Comparison of ENCODE assay signal across 8 cellular contexts in genomic region chr4:133146574-133147198, GRCh38. TPM values are rescaled to one million over a fixed set of nuclear protein-coding genes. Genes with fewer than 3 reads are reported as not detected.
A peak's percentile ranks its signal among the peaks of the same experiment; 100 is the strongest.
DNase-seq lines count a peak whose midpoint lies in the region; ATAC-seq and TF ChIP-seq lines count a peak whose summit lies in the region.

No MANE protein-coding gene starts in this region.

- no peaks in the 10 kb centered on the region for H3K36me3 Mint-ChIP-seq in GM23338 (ENCODE audit: low read depth)

- peak overlapping the region; percentile 91 for H2AFZ ChIP-seq in GM23338

- TF ChIP-seq CTCF in GM23338 (conservative IDR thresholded peaks at IDR 0.05; ENCODE audit: low read depth in 2 of 2) (peak; percentile 80 to 97), breast epithelium (IDR thresholded peaks at IDR 0.05) (peak; percentile 38 to 57 (median 53)), thyroid gland (IDR thresholded peaks at IDR 0.05) (peak; percentile 20 to 93 (median 69))

- H3K27ac Mint-ChIP-seq in GM23338, result no peak overlapping the region

- peak overlapping the region; percentile 68 for H3K4me3 Mint-ChIP-seq in GM23338

- H3K36me3 ChIP-seq in GM23338 (ENCODE audit: insufficient read depth), result no peaks in the 10 kb centered on the region
- H3K36me3 ChIP-seq in breast epithelium, result no peaks in the 10 kb centered on the region
- H3K36me3 ChIP-seq in thyroid gland, result no peaks in the 10 kb centered on the region

- no peaks in the 10 kb centered on the region; the same call in 2 of the 3 replicates for H3K9me3 Mint-ChIP-seq in GM23338

- H3K9me2 ChIP-seq in GM23338 (ENCODE audit: insufficient read depth), result no peaks in the 10 kb centered on the region

- H3K79me2 ChIP-seq in GM23338 (replicated peaks; ENCODE audit: insufficient read depth), result no peaks in the 10 kb centered on the region

- peak; percentile 14 for ATAC-seq in GM23338

- H3K4me2 ChIP-seq in GM23338, result peak overlapping the region; percentile 93

- TF ChIP-seq POLR2A in breast epithelium (IDR thresholded peaks at IDR 0.05), result no peak
- TF ChIP-seq POLR2A in thyroid gland (IDR thresholded peaks at IDR 0.05), result no peak

- no peaks in the 10 kb centered on the region for H3F3A ChIP-seq in GM23338 (replicated peaks; ENCODE audit: low read depth)

- H3K4me3 ChIP-seq in GM23338 (peak overlapping the region; percentile 69), breast epithelium (peak overlapping the region; percentile 5 to 63 (median 42)), thyroid gland (replicated peaks in 1 of 3) (no peak overlapping the region)

- peaks cover 57% of the 10 kb centered on the region for H3K27me3 Mint-ChIP-seq in GM23338 (ENCODE audit: insufficient read depth, low read depth, poor library complexity)

- peak; percentile 31 for DNase-seq in NCI-H1092 treated with DMSO at 0.1 percent for 48 hours (lab: John Stamatoyannopoulos, UW)
- DNase-seq in NCI-H1092 (lab: John Stamatoyannopoulos, UW), result no peak
- peak; percentile 87 for DNase-seq in GM23338 (ENCODE audit: low spot score)
- peak; percentile 55 for DNase-seq in NCI-H345 (lab: John Stamatoyannopoulos, UW)
- DNase-seq in breast epithelium (ENCODE audit: low spot score in 2 of 2), result no peak
- DNase-seq in kidney tubule cell (ENCODE audit: low spot score), result peak; percentile 34
- peak; percentile 32 to 43 for DNase-seq in thyroid gland
- DNase-seq in NCI-H187 treated with DMSO at 0.1 percent for 48 hours (lab: John Stamatoyannopoulos, UW), result no peak

- H3K9me3 ChIP-seq in breast epithelium (no peaks in the 10 kb centered on the region), thyroid gland (no peaks in the 10 kb centered on the region)

- 0 out of 2 replicates have a peak, but pooled peaks cover 5% of the 10 kb centered on the region for H4K20me1 ChIP-seq in GM23338 (replicated peaks; ENCODE audit: insufficient read depth)

- H3K4me1 ChIP-seq in GM23338 (ENCODE audit: insufficient read depth) (peaks cover 35% of the 10 kb centered on the region), breast epithelium (peaks cover 6 to 23% of the 10 kb centered on the region in 2 donors), thyroid gland (peaks cover 26 to 49% of the 10 kb centered on the region in 2 donors)

- no peak overlapping the region for H3K27ac ChIP-seq in GM23338 (ENCODE audit: low read depth)
- H3K27ac ChIP-seq in breast epithelium, result no peak overlapping the region
- no peak overlapping the region for H3K27ac ChIP-seq in thyroid gland

- H3K4me1 Mint-ChIP-seq in GM23338, result peaks cover 32% of the 10 kb centered on the region; the same call in 2 of the 3 replicates

- intact Hi-C loops in breast epithelium (cut with DNase I; ENCODE audit: low total_unique reads) (no loop called here), thyroid gland (cut with DNase I) (no loop called here)

- 1 to 2% methylated on average over 26 to 27 of the region's 27 CpGs for WGBS in thyroid gland, 2 donors

- H3K27me3 ChIP-seq in GM23338 (ENCODE audit: insufficient read depth) (peaks cover 68% of the 10 kb centered on the region), breast epithelium (peaks cover 3 to 94% of the 10 kb centered on the region in 2 donors), thyroid gland (peaks cover 2% of the 10 kb centered on the region)

TF ChIP-seq in GM23338, 12 proteins besides CTCF, POLR2A, EP300 and RAD21 (continues in another document):
- TF ChIP-seq JUNB (IDR thresholded peaks at IDR 0.05; ENCODE audit: unreplicated experiment) (no peak), EZH2 (IDR thresholded peaks at IDR 0.05; ENCODE audit: low read depth, unreplicated experiment) (no peak), CREB1 (CRISPR knock-in tag; IDR thresholded peaks at IDR 0.05; ENCODE audit: low read depth) (0 out of 2 replicates have a peak, but pooled peaks have one; percentile 29), EZH2phosphoT487 (IDR thresholded peaks at IDR 0.05; ENCODE audit: unreplicated experiment) (no peak), ZNF462 (CRISPR knock-in tag; IDR thresholded peaks at IDR 0.05) (no peak), ZNF331 (CRISPR knock-in tag; IDR thresholded peaks at IDR 0.05; ENCODE audit: low read depth) (no peak), STAT1 (IDR thresholded peaks at IDR 0.05; ENCODE audit: unreplicated experiment) (no peak)
- TF ChIP-seq, protein P1, sequence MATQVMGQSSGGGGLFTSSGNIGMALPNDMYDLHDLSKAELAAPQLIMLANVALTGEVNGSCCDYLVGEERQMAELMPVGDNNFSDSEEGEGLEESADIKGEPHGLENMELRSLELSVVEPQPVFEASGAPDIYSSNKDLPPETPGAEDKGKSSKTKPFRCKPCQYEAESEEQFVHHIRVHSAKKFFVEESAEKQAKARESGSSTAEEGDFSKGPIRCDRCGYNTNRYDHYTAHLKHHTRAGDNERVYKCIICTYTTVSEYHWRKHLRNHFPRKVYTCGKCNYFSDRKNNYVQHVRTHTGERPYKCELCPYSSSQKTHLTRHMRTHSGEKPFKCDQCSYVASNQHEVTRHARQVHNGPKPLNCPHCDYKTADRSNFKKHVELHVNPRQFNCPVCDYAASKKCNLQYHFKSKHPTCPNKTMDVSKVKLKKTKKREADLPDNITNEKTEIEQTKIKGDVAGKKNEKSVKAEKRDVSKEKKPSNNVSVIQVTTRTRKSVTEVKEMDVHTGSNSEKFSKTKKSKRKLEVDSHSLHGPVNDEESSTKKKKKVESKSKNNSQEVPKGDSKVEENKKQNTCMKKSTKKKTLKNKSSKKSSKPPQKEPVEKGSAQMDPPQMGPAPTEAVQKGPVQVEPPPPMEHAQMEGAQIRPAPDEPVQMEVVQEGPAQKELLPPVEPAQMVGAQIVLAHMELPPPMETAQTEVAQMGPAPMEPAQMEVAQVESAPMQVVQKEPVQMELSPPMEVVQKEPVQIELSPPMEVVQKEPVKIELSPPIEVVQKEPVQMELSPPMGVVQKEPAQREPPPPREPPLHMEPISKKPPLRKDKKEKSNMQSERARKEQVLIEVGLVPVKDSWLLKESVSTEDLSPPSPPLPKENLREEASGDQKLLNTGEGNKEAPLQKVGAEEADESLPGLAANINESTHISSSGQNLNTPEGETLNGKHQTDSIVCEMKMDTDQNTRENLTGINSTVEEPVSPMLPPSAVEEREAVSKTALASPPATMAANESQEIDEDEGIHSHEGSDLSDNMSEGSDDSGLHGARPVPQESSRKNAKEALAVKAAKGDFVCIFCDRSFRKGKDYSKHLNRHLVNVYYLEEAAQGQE (IDR thresholded peaks at IDR 0.05; ENCODE audit: unreplicated experiment), result no peak

RNA-seq across cellular contexts. Expression of gene PCDH10, which starts 2.4 kb away (rescaled TPM):
- 4.0 and 5.6 TPM in 2 replicates for total RNA-seq in GM23338 (2014; rRNA removed; shearing (Covaris generic))
- polyA plus RNA-seq in GM23338 (2016; fragmentation: Nextera tagmentation; extraction: Ambion mirVana), result 0.75 and 1.2 TPM in 2 replicates
- total RNA-seq in breast epithelium (under 1 TPM in 2 of 3 donors, not detected in 1; 0.33 to 0.44 TPM), thyroid gland (1 to 10 TPM in 1 of 4 donors, under 1 TPM in 3; 0.13 to 1.5 (median 0.50) TPM)

Comparison
In these comparisons a context has a peak if more than half of its experiments do, and no peak if none do; other contexts are left out.
1. DNase-seq: peak in NCI-H1092 treated with DMSO at 0.1 percent for 48 hours (single experiment), GM23338 (single experiment), NCI-H345 (single experiment), kidney tubule cell (single experiment) and thyroid gland (2 of 2); none in NCI-H1092 (single experiment), breast epithelium (0 of 2) and NCI-H187 treated with DMSO at 0.1 percent for 48 hours (single experiment).
2. H3K4me3 ChIP-seq: peak in GM23338 (single experiment) and breast epithelium (3 of 3); none in thyroid gland (0 of 3).
3. Peak in every context shown above with its lines, with median percentiles within 50 percentile points of each other: CTCF ChIP-seq.